Comparison of ENCODE assay signal across 9 cellular contexts in genomic region chr17:41801374-41802062, GRCh38. TPM values are rescaled to one million over a fixed set of nuclear protein-coding genes. Genes with fewer than 3 reads are reported as not detected.
DNase-seq lines count a peak whose midpoint lies in the region; ATAC-seq, FAIRE-seq and TF ChIP-seq lines count a peak whose summit lies in the region.
"Had no signal": no experiment of that assay in that cellular context is flagged by ENCODE, and none has a peak within 500 bp of the region (broad histone marks: within the 10 kb centered on the region; RNA-seq: fewer than 3 reads in every experiment).

No MANE protein-coding gene starts in this region.

- peaks cover 8% of the 10 kb centered on the region for H3K4me1 Mint-ChIP-seq in activated T-helper 2 cell treated with anti-CD3 and anti-CD28 coated beads, Interferon-gamma antibody, Interleukin-2, Interleukin-4, amounts not matched to agents 10 μg/mL and 5 μg/mL and 100 μg/mL, durations not matched to agents 14 hours and 24 hours and 36 hours (ENCODE audit: low read depth)

- intact Hi-C loops in activated T-helper 2 cell treated with anti-CD3 and anti-CD28 coated beads, Interferon-gamma antibody, Interleukin-2, Interleukin-4, amounts not matched to agents 10 μg/mL and 5 μg/mL and 100 μg/mL, durations not matched to agents 14 hours and 24 hours and 36 hours (cut with micrococcal nuclease), result loop anchor here (1.0 kb wide), 1 partner anchor 63 kb away; no protein-coding TSS in a partner anchor

- H3K36me3 ChIP-seq in KMS-11 (ENCODE audit: insufficient read depth) (no peaks in the 10 kb centered on the region), suprapubic skin (no peaks in the 10 kb centered on the region)

- H3K9me3 ChIP-seq in suprapubic skin, result no peaks in the 10 kb centered on the region

- H3K4me2 ChIP-seq in KMS-11, result peak overlapping the region; percentile 26; the same call in 1 of the 2 replicates

- TF ChIP-seq EP300 in suprapubic skin (IDR thresholded peaks at IDR 0.05), result no peak

- no peak for TF ChIP-seq POLR2A in suprapubic skin (IDR thresholded peaks at IDR 0.05)

- no peaks in the 10 kb centered on the region for H4K20me1 ChIP-seq in KMS-11 (ENCODE audit: insufficient read depth)

- H3K27me3 ChIP-seq in KMS-11 (ENCODE audit: insufficient read depth, low read depth) (no peaks in the 10 kb centered on the region), suprapubic skin (no peaks in the 10 kb centered on the region)

- ATAC-seq in HG03457 (IDR thresholded peaks at IDR 0.05; ENCODE audit: unreplicated experiment), result no peak

- no peak overlapping the region for H3K9ac ChIP-seq in KMS-11

- H3K4me3 ChIP-seq in KMS-11 (IDR thresholded peaks at IDR 0.05; ENCODE audit: insufficient read depth, low read depth, low read length) (no peak overlapping the region), suprapubic skin (peak overlapping the region; percentile 16)

- H3K36me3 Mint-ChIP-seq in activated T-helper 2 cell treated with anti-CD3 and anti-CD28 coated beads, Interferon-gamma antibody, Interleukin-2, Interleukin-4, amounts not matched to agents 10 μg/mL and 5 μg/mL and 100 μg/mL, durations not matched to agents 14 hours and 24 hours and 36 hours (ENCODE audit: low read depth), result no peaks in the 10 kb centered on the region
- H3K36me3 Mint-ChIP-seq: activated naive CD8-positive, alpha-beta T cell had no signal

- H3K27me3 Mint-ChIP-seq in activated T-helper 2 cell treated with anti-CD3 and anti-CD28 coated beads, Interferon-gamma antibody, Interleukin-2, Interleukin-4, amounts not matched to agents 10 μg/mL and 5 μg/mL and 100 μg/mL, durations not matched to agents 14 hours and 24 hours and 36 hours (ENCODE audit: low read depth), result no peaks in the 10 kb centered on the region
- H3K27me3 Mint-ChIP-seq: activated naive CD8-positive, alpha-beta T cell had no signal

- H3K79me2 ChIP-seq in KMS-11 (ENCODE audit: insufficient read depth, low read depth), result no peaks in the 10 kb centered on the region

- H3K27ac ChIP-seq in KMS-11 (no peak overlapping the region), suprapubic skin (peak overlapping the region; percentile 90)

- H3K27ac Mint-ChIP-seq in activated T-helper 2 cell treated with anti-CD3 and anti-CD28 coated beads, Interferon-gamma antibody, Interleukin-2, Interleukin-4, amounts not matched to agents 10 μg/mL and 5 μg/mL and 100 μg/mL, durations not matched to agents 14 hours and 24 hours and 36 hours, result peak overlapping the region; percentile 11
- H3K27ac Mint-ChIP-seq: activated naive CD8-positive, alpha-beta T cell had no signal

- TF ChIP-seq CTCF in D721Med (IDR thresholded peaks at IDR 0.05; ENCODE audit: insufficient read depth, missing control alignments) (peak; percentile 99), KMS-11 (conservative IDR thresholded peaks at IDR 0.05; ENCODE audit: low read depth, low read length) (peak; percentile 99), suprapubic skin (IDR thresholded peaks at IDR 0.05) (peak; percentile 93 to 99)

- peaks cover 19% of the 10 kb centered on the region for H3K4me1 ChIP-seq in KMS-11 (ENCODE audit: low read depth, poor library complexity, severe bottlenecking)
- peaks cover 24% of the 10 kb centered on the region for H3K4me1 ChIP-seq in suprapubic skin

- no peaks in the 10 kb centered on the region for H3K9me3 Mint-ChIP-seq in activated T-helper 2 cell treated with anti-CD3 and anti-CD28 coated beads, Interferon-gamma antibody, Interleukin-2, Interleukin-4, amounts not matched to agents 10 μg/mL and 5 μg/mL and 100 μg/mL, durations not matched to agents 14 hours and 24 hours and 36 hours

- no peak for FAIRE-seq in D721Med (lab: Jason Lieb, UNC)

- H2AFZ ChIP-seq in KMS-11 (ENCODE audit: low read depth), result peak overlapping the region; percentile 12; the same call in 1 of the 2 replicates

- WGBS in suprapubic skin, result 0% methylated on average over 7 of the region's 13 CpGs

- no peak overlapping the region for H3K4me3 Mint-ChIP-seq in activated T-helper 2 cell treated with anti-CD3 and anti-CD28 coated beads, Interferon-gamma antibody, Interleukin-2, Interleukin-4, amounts not matched to agents 10 μg/mL and 5 μg/mL and 100 μg/mL, durations not matched to agents 14 hours and 24 hours and 36 hours (ENCODE audit: low read depth)
- H3K4me3 Mint-ChIP-seq: activated naive CD8-positive, alpha-beta T cell had no signal

- peak; percentile 77 for DNase-seq in D721Med (ENCODE audit: insufficient read length, low spot score)
- DNase-seq in RPMI7951 (ENCODE audit: low read depth), result peak; percentile 66
- peak; percentile 53 for DNase-seq in activated T-helper 2 cell treated with anti-CD3 and anti-CD28 coated beads, Interferon-gamma antibody, Interleukin-2, Interleukin-4, amounts not matched to agents 10 μg/mL and 5 μg/mL and 100 μg/mL, durations not matched to agents 14 hours and 24 hours and 36 hours (ENCODE audit: low spot score)
- DNase-seq in foreskin melanocyte, result peak; percentile 45
- peak in 49 of 56 donors; percentile 8 to 90 (median 59) for DNase-seq in nucleus accumbens (lab: John Stamatoyannopoulos, UW)
- peak; percentile 90 to 91 for DNase-seq in suprapubic skin (ENCODE audit: low spot score in 2 of 2)

RNA-seq across cellular contexts. Expression of gene P3H4, which starts 10.2 kb away (rescaled TPM):
- total RNA-seq in RPMI7951 (2014; rRNA removed; shearing (Covaris generic)), result 36.0 and 40.6 TPM in 2 replicates
- total RNA-seq in activated T-helper 2 cell treated with anti-CD3 and anti-CD28 coated beads, Interferon-gamma antibody, Interleukin-2, Interleukin-4, amounts not matched to agents 10 μg/mL and 5 μg/mL and 100 μg/mL, durations not matched to agents 14 hours and 24 hours and 36 hours, result 7.8 and 8.6 TPM in 2 replicates
- total RNA-seq in suprapubic skin, result 10 to 100 TPM in 1 of 4 donors, 1 to 10 TPM in 3; 8.5 to 18.6 (median 9.2) TPM

RNA-seq across cellular contexts. Expression of gene FKBP10, which starts 11.3 kb away (rescaled TPM):
- total RNA-seq in RPMI7951 (2014; rRNA removed; shearing (Covaris generic)), result 115 and 133 TPM in 2 replicates
- 1.3 and 1.4 TPM in 2 replicates for total RNA-seq in activated T-helper 2 cell treated with anti-CD3 and anti-CD28 coated beads, Interferon-gamma antibody, Interleukin-2, Interleukin-4, amounts not matched to agents 10 μg/mL and 5 μg/mL and 100 μg/mL, durations not matched to agents 14 hours and 24 hours and 36 hours
- 10 to 100 TPM; 11.7 to 14.8 (median 12.4) TPM for total RNA-seq in suprapubic skin

RNA-seq across cellular contexts. Expression of gene JUP, which starts 15.0 kb away (rescaled TPM):
- total RNA-seq in RPMI7951 (2014; rRNA removed; shearing (Covaris generic)), result 27.5 and 37.2 TPM in 2 replicates
- total RNA-seq in activated T-helper 2 cell treated with anti-CD3 and anti-CD28 coated beads, Interferon-gamma antibody, Interleukin-2, Interleukin-4, amounts not matched to agents 10 μg/mL and 5 μg/mL and 100 μg/mL, durations not matched to agents 14 hours and 24 hours and 36 hours, result 0.78 and 1.3 TPM in 2 replicates
- 1,000 to 10,000 TPM; 1,107 to 2,369 (median 1,992) TPM for total RNA-seq in suprapubic skin

RNA-seq across cellular contexts. Expression of gene NT5C3B, which starts 34.5 kb away (rescaled TPM):
- total RNA-seq in RPMI7951 (2014; rRNA removed; shearing (Covaris generic)), result 37.5 and 39.4 TPM in 2 replicates
- 59.9 and 62.0 TPM in 2 replicates for total RNA-seq in activated T-helper 2 cell treated with anti-CD3 and anti-CD28 coated beads, Interferon-gamma antibody, Interleukin-2, Interleukin-4, amounts not matched to agents 10 μg/mL and 5 μg/mL and 100 μg/mL, durations not matched to agents 14 hours and 24 hours and 36 hours
- total RNA-seq in suprapubic skin, result 10 to 100 TPM; 21.6 to 41.2 (median 30.7) TPM

RNA-seq across cellular contexts. Expression of gene KLHL10, which starts 36.1 kb away (rescaled TPM):
- not detected in 2 replicates for total RNA-seq in RPMI7951 (2014; rRNA removed; shearing (Covaris generic))
- total RNA-seq in activated T-helper 2 cell treated with anti-CD3 and anti-CD28 coated beads, Interferon-gamma antibody, Interleukin-2, Interleukin-4, amounts not matched to agents 10 μg/mL and 5 μg/mL and 100 μg/mL, durations not matched to agents 14 hours and 24 hours and 36 hours, result 0.16 and 0.23 TPM in 2 replicates
- under 1 TPM in 1 of 4 donors, not detected in 3; 0.30 TPM for total RNA-seq in suprapubic skin

Comparison
In these comparisons a context has a peak if more than half of its experiments do, and no peak if none do; other contexts are left out.
1. RNA of gene JUP, which starts 15.0 kb away (total RNA-seq): 1,107 to 2,369 TPM in suprapubic skin; 27.5 to 37.2 TPM in RPMI7951 and 0.78 to 1.3 TPM in activated T-helper 2 cell treated with anti-CD3 and anti-CD28 coated beads, Interferon-gamma antibody, Interleukin-2, Interleukin-4, amounts not matched to agents 10 μg/mL and 5 μg/mL and 100 μg/mL, durations not matched to agents 14 hours and 24 hours and 36 hours; every median in the first group is over 10 times any median in the second.
2. Peak in every context shown above with its lines, with median percentiles within 50 percentile points of each other: DNase-seq and CTCF ChIP-seq.